8 cellular contexts compared by ENCODE assay signal in genomic region chrX:153469811-153470410, GRCh38. TPM values are rescaled to one million over a fixed set of nuclear protein-coding genes. Genes with fewer than 3 reads are reported as not detected.
DNase-seq lines count a peak whose midpoint lies in the region; ATAC-seq, FAIRE-seq and TF ChIP-seq lines count a peak whose summit lies in the region.

No MANE protein-coding gene starts in this region.

- H3K4me1 ChIP-seq in A673 (ENCODE audit: insufficient read depth, low read length, poor library complexity, severe bottlenecking), result no peaks in the 10 kb centered on the region
- H3K4me1 ChIP-seq in NT2/D1 (ENCODE audit: insufficient read depth, insufficient read length), result no peaks in the 10 kb centered on the region
- peaks cover 12% of the 10 kb centered on the region for H3K4me1 ChIP-seq in body of pancreas
- H3K4me1 ChIP-seq in kidney (ENCODE audit: control insufficient read depth in 1 of 2, insufficient read depth in 1 of 2, low read depth in 1 of 2, low read length in 2 of 2), result peaks cover 0 to 3% of the 10 kb centered on the region in 2 donors

- intact Hi-C loops in A673 (cut with micrococcal nuclease; ENCODE audit: unreplicated experiment), result loop anchor here (2.0 kb wide), 1 partner anchor 25 kb away; the partner anchor contains the start of gene BGN
- intact Hi-C loops in body of pancreas (cut with DNase I), result no loop called here
- intact Hi-C loops in kidney (cut with DNase I), result no loop called here

- BruUV-seq in A673 (replicated peaks; lab: Mats Ljungman, UMichigan), result TSS peak; percentile 57

- FAIRE-seq in GM12892 (lab: Jason Lieb, UNC), result peak; percentile 50
- no peak for FAIRE-seq in kidney (lab: Jason Lieb, UNC)

- H3K9me3 ChIP-seq in A673 (ENCODE audit: low read depth, low read length, poor library complexity, severe bottlenecking) (no peaks in the 10 kb centered on the region), NT2/D1 (ENCODE audit: insufficient read depth, low read length) (no peaks in the 10 kb centered on the region), body of pancreas (no peaks in the 10 kb centered on the region), kidney (ENCODE audit: control insufficient read depth in 1 of 2, low read length in 2 of 2) (no peaks in the 10 kb centered on the region)

- H3K4me3 ChIP-seq in A673 (ENCODE audit: low read depth, low read length, poor library complexity, severe bottlenecking), result peak overlapping the region; percentile 59
- H3K4me3 ChIP-seq in NT2/D1 (ENCODE audit: insufficient read length, low read depth), result peak overlapping the region; percentile 58
- peak overlapping the region in 1 of 2 donors; percentile 52 for H3K4me3 ChIP-seq in body of pancreas
- H3K4me3 ChIP-seq in kidney (ENCODE audit: low read length in 2 of 2), result peak overlapping the region; percentile 54 to 74

- 0% methylated on average over 1 to 28 of the region's 32 CpGs for WGBS in body of pancreas, 2 donors

- peaks cover 3% of the 10 kb centered on the region for H3K36me3 ChIP-seq in A673 (ENCODE audit: insufficient read depth, low read length, poor library complexity, severe bottlenecking)
- peaks cover 15% of the 10 kb centered on the region for H3K36me3 ChIP-seq in NT2/D1 (ENCODE audit: insufficient read depth, insufficient read length, low read length)
- H3K36me3 ChIP-seq in body of pancreas (replicated peaks in 1 of 2; ENCODE audit: insufficient read depth in 1 of 2, low read depth in 2 of 2), result no peaks in the 10 kb centered on the region
- no peaks in the 10 kb centered on the region for H3K36me3 ChIP-seq in kidney (ENCODE audit: control insufficient read depth in 1 of 2, insufficient read depth in 2 of 2, low read length in 2 of 2)

- H3K9ac ChIP-seq in NT2/D1 (ENCODE audit: insufficient read length, low read depth) (peak overlapping the region; percentile 72), kidney (ENCODE audit: low read length in 2 of 2) (peak overlapping the region in 1 of 2 donors; percentile 34)

- no peak for TF ChIP-seq POLR2A in GM12892 (IDR thresholded peaks at IDR 0.05; ENCODE audit: low read depth, low read length)
- TF ChIP-seq POLR2A in body of pancreas (IDR thresholded peaks at IDR 0.05), result no peak

- peak; percentile 27 for DNase-seq in A673 (ENCODE audit: low spot score)
- no peak for DNase-seq in GM12892 (ENCODE audit: insufficient read length)
- no peak for DNase-seq in NT2/D1 (ENCODE audit: low read depth, low spot score)
- peak in 1 of 4 donors; percentile 22 for DNase-seq in body of pancreas
- no peak for DNase-seq in kidney
- DNase-seq in stimulated activated CD4-positive, alpha-beta T cell treated with anti-CD3 and anti-CD28 coated beads, TNF-alpha, amount 100 ng/mL, for 24 hours (ENCODE audit: low read depth in 3 of 3), result peak in 2 of 3 experiments; percentile 6 to 21
- no peak for DNase-seq in MV-4-11 (lab: John Stamatoyannopoulos, UW)

- ATAC-seq in HG02798 (IDR thresholded peaks at IDR 0.05; ENCODE audit: poor library complexity, unreplicated experiment), result peak; percentile 34
- peak; percentile 22 for ATAC-seq in body of pancreas

- TF ChIP-seq CTCF in A673 (conservative IDR thresholded peaks at IDR 0.05; ENCODE audit: low read depth, low read length), result no peak
- TF ChIP-seq CTCF in body of pancreas (IDR thresholded peaks at IDR 0.05), result peak in 3 of 7 experiments; percentile 2 to 40 (median 26)
- no peak for TF ChIP-seq CTCF in kidney (IDR thresholded peaks at IDR 0.05; ENCODE audit: borderline replicate concordance, extremely low read depth, insufficient read depth)

- H3K27ac ChIP-seq in A673 (ENCODE audit: low read depth, low read length, poor library complexity, severe bottlenecking), result peak overlapping the region; percentile 51
- peak overlapping the region in 3 of 4 donors; percentile 1 to 71 (median 66) for H3K27ac ChIP-seq in body of pancreas
- H3K27ac ChIP-seq in kidney (ENCODE audit: low read depth in 2 of 2, low read length in 2 of 2), result no peak overlapping the region

- CTCF ChIA-PET in A673 (lab: Charles Lee), result interaction anchor here (0.6 to 2.1 kb wide), 5 partner anchors 9 to 37 kb away, joined by 3 to 9 read pairs (median 4); partner anchors contain the start of gene BGN

- H3K27me3 ChIP-seq in A673 (replicated peaks; ENCODE audit: insufficient read depth, low read depth, low read length, poor library complexity) (no peaks in the 10 kb centered on the region), NT2/D1 (ENCODE audit: insufficient read depth, insufficient read length) (no peaks in the 10 kb centered on the region), body of pancreas (no peaks in the 10 kb centered on the region)

- POLR2A ChIA-PET in A673 (lab: Charles Lee; ENCODE audit: low non-redundant PET), result interaction anchor here (0.5 kb wide), 1 partner anchor 15 kb away, joined by 6 read pairs; no protein-coding TSS in a partner anchor

RNA-seq across cellular contexts. Expression of gene HAUS7, which starts 0.5 kb away (rescaled TPM):
- total RNA-seq in A673 (2021), result 75.3 and 82.6 TPM in 2 replicates
- 20.9 TPM for polyA plus RNA-seq in GM12892 (2012; ENCODE audit: missing spikeins)
- total RNA-seq in body of pancreas, result 10 to 100 TPM in 1 of 2 donors, 1 to 10 TPM in 1; 3.1 to 38.2 TPM
- total RNA-seq in kidney, result 28.1 TPM
- 47.6 TPM for polyA plus RNA-seq in kidney (ENCODE audit: insufficient read depth, low read depth, low replicate concordance)

RNA-seq across cellular contexts. Expression of gene TREX2, which starts 24.1 kb away (rescaled TPM):
- 0.77 and 2.1 TPM in 2 replicates for total RNA-seq in A673 (2021)
- polyA plus RNA-seq in GM12892 (2012; ENCODE audit: missing spikeins), result not detected
- 1 to 10 TPM; 1.0 to 1.6 TPM for total RNA-seq in body of pancreas
- 1.4 TPM for total RNA-seq in kidney
- 0.67 TPM for polyA plus RNA-seq in kidney (ENCODE audit: insufficient read depth, low read depth, low replicate concordance)

RNA-seq across cellular contexts. Expression of gene BGN, which starts 24.9 kb away (rescaled TPM):
- total RNA-seq in A673 (2021), result 51.8 and 90.9 TPM in 2 replicates
- not detected for polyA plus RNA-seq in GM12892 (2012; ENCODE audit: missing spikeins)
- 10 to 100 TPM; 30.7 to 34.0 TPM for total RNA-seq in body of pancreas
- 164 TPM for total RNA-seq in kidney
- polyA plus RNA-seq in kidney (ENCODE audit: insufficient read depth, low read depth, low replicate concordance), result 288 TPM

RNA-seq across cellular contexts. Expression of gene ATP2B3, which starts 47.5 kb away (rescaled TPM):
- total RNA-seq in A673 (2021) (0.11 and 0.42 TPM in 2 replicates), body of pancreas (not detected), kidney (not detected)
- polyA plus RNA-seq in GM12892 (2012; ENCODE audit: missing spikeins), result not detected
- polyA plus RNA-seq in kidney (ENCODE audit: insufficient read depth, low read depth, low replicate concordance), result 0.37 TPM

RNA-seq across cellular contexts. Expression of gene ZFP92, which starts 58.6 kb away (rescaled TPM):
- 0.41 and 0.55 TPM in 2 replicates for total RNA-seq in A673 (2021)
- polyA plus RNA-seq in GM12892 (2012; ENCODE audit: missing spikeins), result 0.91 TPM
- total RNA-seq in body of pancreas, result under 1 TPM; 0.33 to 0.78 TPM
- 0.91 TPM for total RNA-seq in kidney
- 0.47 TPM for polyA plus RNA-seq in kidney (ENCODE audit: insufficient read depth, low read depth, low replicate concordance)

Comparison
In these comparisons a context has a peak if more than half of its experiments do, and no peak if none do; other contexts are left out.
1. DNase-seq: peak in A673 (single experiment) and stimulated activated CD4-positive, alpha-beta T cell treated with anti-CD3 and anti-CD28 coated beads, TNF-alpha, amount 100 ng/mL, for 24 hours (2 of 3); none in GM12892 (single experiment), NT2/D1 (single experiment), kidney (single experiment) and MV-4-11 (single experiment).
2. H3K27ac ChIP-seq: peak in A673 (single experiment) and body of pancreas (3 of 4); none in kidney (0 of 2).